In the genomic region with DNA sequence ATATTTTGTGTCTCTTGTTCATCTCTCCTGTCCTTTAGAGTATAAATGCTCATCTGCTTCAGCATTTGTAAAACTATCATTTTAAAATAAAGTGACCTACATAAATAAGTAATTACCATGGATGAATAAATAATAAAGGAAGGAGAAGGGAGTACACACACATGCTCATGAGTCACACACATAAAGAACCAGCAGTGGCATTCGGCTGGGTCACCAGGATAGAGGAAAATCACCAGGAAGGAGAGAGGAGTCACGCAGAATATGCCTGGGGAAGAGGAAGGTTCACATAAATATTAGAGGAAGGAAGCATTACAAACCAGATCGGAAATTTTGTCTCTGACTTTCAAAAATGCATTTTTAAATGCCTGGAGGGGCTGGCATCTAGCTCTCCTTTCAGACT, we compare ENCODE assay signal across 16 cellular contexts. TPM values are rescaled to one million over a fixed set of nuclear protein-coding genes. Genes with fewer than 3 reads are reported as not detected.
DNase-seq lines count a peak whose midpoint lies in the region; ATAC-seq and TF ChIP-seq lines count a peak whose summit lies in the region.
"Had no signal": no experiment of that assay in that cellular context is flagged by ENCODE, and none has a peak within 500 bp of the region (broad histone marks: within the 10 kb centered on the region; RNA-seq: fewer than 3 reads in every experiment).

No MANE protein-coding gene starts in this region.

- H2AFZ ChIP-seq in osteoblast (ENCODE audit: low read length), result no peak overlapping the region

- H3K79me2 ChIP-seq in osteoblast (ENCODE audit: insufficient read depth, low read length), result no peaks in the 10 kb centered on the region

- peak overlapping the region; percentile 17 for H3K4me2 ChIP-seq in osteoblast (ENCODE audit: insufficient read depth, low read length)
- H3K4me2 ChIP-seq: BLaER1, KMS-11 had no signal

- H3K27me3 ChIP-seq in osteoblast (ENCODE audit: insufficient read depth, low read length), result peaks cover 12% of the 10 kb centered on the region
- H3K27me3 ChIP-seq: body of pancreas had no signal

- H3K4me1 ChIP-seq in osteoblast (ENCODE audit: insufficient read depth, low read length), result peaks cover 8% of the 10 kb centered on the region
- H3K4me1 ChIP-seq: BLaER1, body of pancreas, prostate gland had no signal

- TF ChIP-seq CTCF in osteoblast (IDR thresholded peaks at IDR 0.05; ENCODE audit: extremely low read depth, low read depth, low read length), result no peak

- DNase-seq in Daoy (ENCODE audit: low read depth) (peak; percentile 49), RPMI7951 (ENCODE audit: low read depth) (peak; percentile 72), osteoblast (ENCODE audit: insufficient read length, low spot score, missing footprints) (no peak), NCI-H1436 (lab: John Stamatoyannopoulos, UW) (no peak), NCI-H446 (lab: John Stamatoyannopoulos, UW) (no peak), T-helper 1 cell (no peak)
- DNase-seq: activated CD4-positive, alpha-beta T cell treated with anti-CD3 and anti-CD28 coated beads for 1 hour; activated T-cell treated with anti-CD3 and anti-CD28 coated beads, Interleukin-2, amount 50 U/mL, for 72 hours; body of pancreas; NCI-H2081 treated with DMSO at 0.1 percent for 48 hours; stimulated activated naive CD8-positive, alpha-beta T cell treated with anti-CD3 and anti-CD28 coated beads, Interleukin-15, Interleukin-2, amounts not matched to agents 100 U/mL and 50 U/mL, for 24 hours had no signal

- no peak overlapping the region for H3K27ac ChIP-seq in osteoblast (ENCODE audit: low read depth, low read length)
- H3K27ac ChIP-seq: BLaER1, body of pancreas, KMS-11, prostate gland had no signal

- no peak overlapping the region for H3K4me3 ChIP-seq in osteoblast (ENCODE audit: insufficient read depth, low read length)
- H3K4me3 ChIP-seq: BLaER1, body of pancreas, prostate gland had no signal

- no peaks in the 10 kb centered on the region for H3K9me3 ChIP-seq in osteoblast (ENCODE audit: low read depth, low read length)
- H3K9me3 ChIP-seq: BLaER1, body of pancreas, prostate gland had no signal

- H4K20me1 ChIP-seq in osteoblast (ENCODE audit: insufficient read depth, low read length), result no peaks in the 10 kb centered on the region
- H4K20me1 ChIP-seq: BLaER1 had no signal

- H3K36me3 ChIP-seq in osteoblast (ENCODE audit: insufficient read depth, low read length), result no peaks in the 10 kb centered on the region
- H3K36me3 ChIP-seq: BLaER1, prostate gland had no signal

- ATAC-seq in esophagus mucosa, result peak; percentile 69
- no peak for ATAC-seq in HG03521 (IDR thresholded peaks at IDR 0.05; ENCODE audit: unreplicated experiment)
- ATAC-seq: activated T-cell treated with anti-CD3 and anti-CD28 coated beads, Interleukin-2, amount 50 U/mL, for 72 hours; body of pancreas; stimulated activated naive CD8-positive, alpha-beta T cell treated with anti-CD3 and anti-CD28 coated beads, Interleukin-15, Interleukin-2, amounts not matched to agents 100 U/mL and 50 U/mL, for 24 hours had no signal

RNA-seq across cellular contexts. Expression of gene MED14, which starts 38.5 kb away (rescaled TPM):
- total RNA-seq in Daoy (2014; rRNA removed; shearing (Covaris generic)), result 17.4 and 43.6 TPM in 2 replicates
- 22.2 and 41.7 TPM in 2 replicates for total RNA-seq in RPMI7951 (2014; rRNA removed; shearing (Covaris generic))
- total RNA-seq in esophagus mucosa, result 39.6 TPM
- total RNA-seq in osteoblast, result 34.7 and 37.1 TPM in 2 replicates

Comparison
In these comparisons a context has a peak if more than half of its experiments do, and no peak if none do; other contexts are left out.
1. DNase-seq: peak in Daoy (single experiment) and RPMI7951 (single experiment); none in osteoblast (single experiment), NCI-H1436 (single experiment), NCI-H446 (0 of 2) and T-helper 1 cell (0 of 5).